ENCODE assay signal across 8 cellular contexts in the genomic region with DNA sequence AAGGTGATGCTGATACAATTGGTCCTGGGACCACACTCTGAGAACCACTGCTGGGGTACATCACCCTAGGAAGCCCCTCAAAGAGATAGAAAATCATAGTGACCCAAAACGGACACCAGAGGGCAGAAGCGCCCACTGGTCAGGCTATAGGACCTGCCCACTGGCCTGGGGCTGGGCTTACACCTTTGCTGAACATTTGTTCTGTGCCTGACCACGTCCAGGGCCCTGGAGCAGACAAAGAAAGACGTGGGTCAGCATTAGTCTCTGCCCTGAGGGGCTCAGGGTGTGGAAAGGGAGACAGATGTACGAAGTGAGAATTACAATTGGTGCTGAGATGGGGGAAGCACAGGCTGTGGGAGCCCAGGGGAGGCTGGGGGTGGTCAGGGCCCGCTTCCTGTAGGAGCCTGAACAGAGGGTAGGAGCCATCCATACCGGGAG. TPM values are rescaled to one million over a fixed set of nuclear protein-coding genes. Genes with fewer than 3 reads are reported as not detected.
DNase-seq lines count a peak whose midpoint lies in the region; ATAC-seq, FAIRE-seq and TF ChIP-seq lines count a peak whose summit lies in the region.

No MANE protein-coding gene starts in this region.

- CTCF ChIA-PET in K562 (lab: Yijun Ruan, JAX; ENCODE audit: low intra/inter-chr PET ratio), result interaction anchor here (0.6 to 2.2 kb wide), 4 partner anchors 27 to 772 kb away, joined by 3 to 7 read pairs (median 4); no protein-coding TSS in a partner anchor

- TF ChIP-seq POLR2A in K562 (conservative IDR thresholded peaks at IDR 0.05), result no peak

- FAIRE-seq in K562 (lab: Jason Lieb, UNC), result peak; percentile 89

- H3K9ac ChIP-seq in GM23248 (no peak overlapping the region), K562 (ENCODE audit: insufficient read depth in 1 of 2, low read depth in 2 of 2, low read length in 2 of 2) (peak overlapping the region in 1 of 2 experiments; percentile 62; a peak in 1 of 4 replicates), skeletal muscle tissue (ENCODE audit: low read depth in 1 of 3, low read length in 3 of 3) (peak overlapping the region in 2 of 3 donors; percentile 14 to 66)

- TF ChIP-seq CTCF in C4-2B (conservative IDR thresholded peaks at IDR 0.05) (peak; percentile 92), K562 (IDR thresholded peaks at IDR 0.05 in 2 of 3, conservative IDR thresholded peaks at IDR 0.05 in 1 of 3; ENCODE audit: insufficient read depth in 2 of 3, low read depth in 1 of 3, low read length in 3 of 3) (peak; percentile 86 to 95 (median 91))

- peak; percentile 94 to 98 for TF ChIP-seq RAD21 in K562 (CRISPR knock-in tag; conservative IDR thresholded peaks at IDR 0.05 in 1 of 2, IDR thresholded peaks at IDR 0.05 in 1 of 2)

- BruUV-seq in K562 (replicated peaks; lab: Mats Ljungman, UMichigan), result no TSS peak

- H3K79me2 ChIP-seq in GM23248 (ENCODE audit: insufficient read depth) (no peaks in the 10 kb centered on the region), K562 (ENCODE audit: control insufficient read depth, insufficient read depth, low read length) (no peaks in the 10 kb centered on the region)

- 19 to 22% methylated on average over 7 of the region's 7 CpGs for WGBS in GM23248 (ENCODE audit: low coverage in 1 of 2, low lambda C conversion rate in 2 of 2, missing lambda C conversion rate in 2 of 2), 2 experiments
- 21% methylated on average over 7 of the region's 7 CpGs for WGBS in K562 (ENCODE audit: insufficient coverage, low coverage, missing lambda C conversion rate)
- no CpG with 5 or more reads among the region's 7 CpGs for WGBS in iPS DF 6.9 (ENCODE audit: insufficient coverage, insufficient read length)

- POLR2A ChIA-PET in K562 (lab: Yijun Ruan, JAX), result no interaction called here

- H3K4me3 ChIP-seq in GM23248 (no peak overlapping the region), K562 (no peak overlapping the region), iPS DF 6.9 (ENCODE audit: low read length) (no peak overlapping the region), skeletal muscle tissue (ENCODE audit: low read length in 3 of 3) (peak overlapping the region in 1 of 3 donors; percentile 23)

- no peaks in the 10 kb centered on the region for H3K9me1 ChIP-seq in K562 (ENCODE audit: control insufficient read depth, insufficient read depth, low read length)

- no peaks in the 10 kb centered on the region for H3K9me3 ChIP-seq in GM23248 (ENCODE audit: low read depth)
- H3K9me3 ChIP-seq in K562 (replicated peaks; ENCODE audit: control insufficient read depth, insufficient read depth, low read depth, low read length), result no peaks in the 10 kb centered on the region
- H3K9me3 ChIP-seq in iPS DF 6.9 (ENCODE audit: control insufficient read depth, insufficient read depth, low read length), result no peaks in the 10 kb centered on the region
- H3K9me3 ChIP-seq in skeletal muscle tissue (ENCODE audit: control insufficient read depth in 3 of 3, low read length in 3 of 3), result no peaks in the 10 kb centered on the region

- H2AFZ ChIP-seq in GM23248, result peak overlapping the region; percentile 26; the same call in 1 of the 2 replicates
- H2AFZ ChIP-seq in K562 (ENCODE audit: low read depth, low read length), result peak overlapping the region; percentile 74

- H4K20me1 ChIP-seq in GM23248 (ENCODE audit: insufficient read depth) (no peaks in the 10 kb centered on the region), K562 (replicated peaks; ENCODE audit: control insufficient read depth, insufficient read depth, low read length) (no peaks in the 10 kb centered on the region)

- in situ Hi-C loops in GM23248 (cut with MboI) (no loop called here), K562 (cut with MboI) (loop anchor here (5.0 kb wide), 1 partner anchor 35 kb away; no protein-coding TSS in a partner anchor)

- intact Hi-C loops in K562 (cut with micrococcal nuclease), result loop anchor here (1.0 to 5.0 kb wide), 4 partner anchors 17 to 221 kb away; a partner anchor contains a TSS

- H3K27ac ChIP-seq in C4-2B, result no peak overlapping the region
- no peak overlapping the region for H3K27ac ChIP-seq in GM23248
- H3K27ac ChIP-seq in K562 (ENCODE audit: extremely low read depth, low read depth, low read length), result no peak overlapping the region
- H3K27ac ChIP-seq in iPS DF 6.9 (ENCODE audit: low read length), result no peak overlapping the region
- H3K27ac ChIP-seq in skeletal muscle tissue (ENCODE audit: low read depth, low read length), result no peak overlapping the region

- peak; percentile 93 for ATAC-seq in K562
- ATAC-seq in HG03159 (IDR thresholded peaks at IDR 0.05; ENCODE audit: unreplicated experiment), result no peak
- no peak for ATAC-seq in HG03565 (IDR thresholded peaks at IDR 0.05; ENCODE audit: unreplicated experiment)

- no peaks in the 10 kb centered on the region for H3K27me3 ChIP-seq in GM23248 (replicated peaks; ENCODE audit: insufficient read depth)
- H3K27me3 ChIP-seq in K562 (ENCODE audit: control insufficient read depth in 2 of 2, insufficient read depth in 2 of 2, low read length in 2 of 2), result no peaks in the 10 kb centered on the region
- H3K27me3 ChIP-seq in iPS DF 6.9 (ENCODE audit: control insufficient read depth, insufficient read depth, low read length), result no peaks in the 10 kb centered on the region
- peaks cover 0 to 2% (median 0%) of the 10 kb centered on the region in 3 donors for H3K27me3 ChIP-seq in skeletal muscle tissue (ENCODE audit: control insufficient read depth in 3 of 3, insufficient read depth in 3 of 3, low read length in 3 of 3)

- DNase-seq in GM23248 (peak; percentile 81), NCI-H69 (lab: John Stamatoyannopoulos, UW) (peak; percentile 77), K562 (ENCODE audit: extremely low read depth in 1 of 4, low spot score in 3 of 4) (peak; percentile 82 to 91 (median 87)), iPS DF 6.9 (ENCODE audit: low read depth, low spot score) (peak; percentile 57)

- H3K36me3 ChIP-seq in GM23248 (ENCODE audit: low read depth) (no peaks in the 10 kb centered on the region), K562 (ENCODE audit: control insufficient read depth, insufficient read depth, low read length) (no peaks in the 10 kb centered on the region), iPS DF 6.9 (ENCODE audit: control insufficient read depth, insufficient read depth, low read length) (no peaks in the 10 kb centered on the region), skeletal muscle tissue (ENCODE audit: control insufficient read depth in 3 of 3, insufficient read depth in 3 of 3, low read length in 3 of 3) (no peaks in the 10 kb centered on the region)

- no peaks in the 10 kb centered on the region for H3F3A ChIP-seq in GM23248 (ENCODE audit: insufficient read depth)

- H3K4me2 ChIP-seq in GM23248 (ENCODE audit: unreplicated experiment) (no peak overlapping the region), K562 (ENCODE audit: insufficient read depth, low read length) (no peak overlapping the region)

- no peaks in the 10 kb centered on the region for H3K4me1 ChIP-seq in GM23248 (ENCODE audit: insufficient read depth)
- H3K4me1 ChIP-seq in K562 (replicated peaks in 1 of 2; ENCODE audit: control insufficient read depth in 2 of 2, insufficient read depth in 2 of 2, low read length in 2 of 2), result peaks cover 13 to 16% of the 10 kb centered on the region in 2 experiments; a peak in 4 of 5 replicates
- peaks cover 1% of the 10 kb centered on the region; the same call in 1 of the 2 replicates for H3K4me1 ChIP-seq in iPS DF 6.9 (ENCODE audit: control insufficient read depth, insufficient read depth, low read length)
- H3K4me1 ChIP-seq in skeletal muscle tissue (ENCODE audit: control insufficient read depth in 3 of 3, insufficient read depth in 3 of 3, low read length in 3 of 3), result peaks cover 4 to 5% (median 5%) of the 10 kb centered on the region in 3 donors

- peak; percentile 14; the same call in 1 of the 2 replicates for TF ChIP-seq EP300 in K562 (IDR thresholded peaks at IDR 0.05; ENCODE audit: low read length)

- no peaks in the 10 kb centered on the region for H3K9me2 ChIP-seq in GM23248 (ENCODE audit: insufficient read depth)

RNA-seq across cellular contexts. Expression of a gene that starts 14.4 kb away (rescaled TPM):
- 1,790 and 1,872 TPM in 2 replicates for total RNA-seq in GM23248 (2014; rRNA removed; shearing (Covaris generic))
- polyA plus RNA-seq in GM23248 (2016; fragmentation: Nextera tagmentation; extraction: Ambion mirVana) (520 and 559 TPM in 2 replicates), K562 (2011; rRNA removed) (45.5 and 123 TPM in 2 replicates), K562 (2014; fragmentation: Illumina TruSeq; extraction: Trizol) (95.0 and 102 TPM in 2 replicates), K562 (2014; fragmentation: Nextera tagmentation; extraction: Ambion mirVana) (1 to 10 TPM; 2.8 to 6.8 TPM), K562 (2014; rRNA removed) (67.8 and 77.9 TPM in 2 replicates)
- 53.1 and 136 TPM in 2 replicates for total RNA-seq in K562 (2011; cell fraction: chromatin; rRNA removed; ENCODE audit: low replicate concordance)
- total RNA-seq in K562 (2011; cell fraction: nucleolus; rRNA removed), result 186 and 237 TPM in 2 replicates
- total RNA-seq in K562 (2011; cell fraction: nucleoplasm; rRNA removed), result 128 and 144 TPM in 2 replicates
- total RNA-seq in K562 (2014; rRNA removed) (67.9 and 85.8 TPM in 2 replicates), K562 (2014; rRNA removed; fragmentation: Illumina TruSeq; extraction: Trizol) (30.3 and 44.1 TPM in 2 replicates), K562 (2015; rRNA removed; fragmentation: Illumina TruSeq; extraction: Trizol) (78.5 and 87.1 TPM in 2 replicates), K562 (2021) (106 and 115 TPM in 2 replicates), skeletal muscle tissue (237 TPM)
- polyA plus RNA-seq in K562 (2011; cell fraction: cytosol; rRNA removed), result 84.3 and 156 TPM in 2 replicates
- polyA plus RNA-seq in K562 (2011; cell fraction: nucleus; rRNA removed), result 79.5 and 81.7 TPM in 2 replicates
- polyA plus RNA-seq in K562 (2012), result 148 and 286 TPM in 2 replicates
- 24.5 and 38.2 TPM in 2 replicates for polyA minus RNA-seq in K562 (2011; rRNA and poly(A)+ RNA removed)
- 53.3 and 105 TPM in 2 replicates for polyA minus RNA-seq in K562 (2011; cell fraction: cytosol; rRNA and poly(A)+ RNA removed)
- 27.3 and 51.1 TPM in 2 replicates for polyA minus RNA-seq in K562 (2011; cell fraction: nucleus; rRNA and poly(A)+ RNA removed)

RNA-seq across cellular contexts. Expression of a gene that starts 21.9 kb away (rescaled TPM):
- total RNA-seq in GM23248 (2014; rRNA removed; shearing (Covaris generic)), result 7.0 and 10.7 TPM in 2 replicates
- polyA plus RNA-seq in GM23248 (2016; fragmentation: Nextera tagmentation; extraction: Ambion mirVana), result 3.4 and 5.6 TPM in 2 replicates
- total RNA-seq in K562 (2011; cell fraction: chromatin; rRNA removed; ENCODE audit: low replicate concordance), result 57.8 and 141 TPM in 2 replicates
- 58.7 and 66.9 TPM in 2 replicates for total RNA-seq in K562 (2011; cell fraction: nucleolus; rRNA removed)
- 57.6 and 71.8 TPM in 2 replicates for total RNA-seq in K562 (2011; cell fraction: nucleoplasm; rRNA removed)
- total RNA-seq in K562 (2014; rRNA removed), result 9.8 and 14.2 TPM in 2 replicates
- total RNA-seq in K562 (2014; rRNA removed; fragmentation: Illumina TruSeq; extraction: Trizol), result 2.8 and 2.9 TPM in 2 replicates
- 6.1 and 6.5 TPM in 2 replicates for total RNA-seq in K562 (2015; rRNA removed; fragmentation: Illumina TruSeq; extraction: Trizol)
- 19.0 and 27.3 TPM in 2 replicates for total RNA-seq in K562 (2021)
- 8.0 and 11.8 TPM in 2 replicates for polyA plus RNA-seq in K562 (2011; rRNA removed)
- 7.2 and 13.1 TPM in 2 replicates for polyA plus RNA-seq in K562 (2011; cell fraction: cytosol; rRNA removed)
- polyA plus RNA-seq in K562 (2011; cell fraction: nucleus; rRNA removed), result 47.6 and 80.4 TPM in 2 replicates
- polyA plus RNA-seq in K562 (2012), result 11.7 and 25.1 TPM in 2 replicates
- polyA plus RNA-seq in K562 (2014; fragmentation: Illumina TruSeq; extraction: Trizol), result 8.7 and 11.9 TPM in 2 replicates
- polyA plus RNA-seq in K562 (2014; fragmentation: Nextera tagmentation; extraction: Ambion mirVana), result under 1 TPM; 0.32 to 0.41 TPM
- polyA plus RNA-seq in K562 (2014; rRNA removed), result 17.0 and 20.4 TPM in 2 replicates
- 4.6 and 5.0 TPM in 2 replicates for polyA minus RNA-seq in K562 (2011; rRNA and poly(A)+ RNA removed)
- 7.2 and 15.1 TPM in 2 replicates for polyA minus RNA-seq in K562 (2011; cell fraction: cytosol; rRNA and poly(A)+ RNA removed)
- polyA minus RNA-seq in K562 (2011; cell fraction: nucleus; rRNA and poly(A)+ RNA removed), result 18.5 and 19.8 TPM in 2 replicates
- total RNA-seq in skeletal muscle tissue, result 7.8 TPM
